22 cellular contexts compared by ENCODE assay signal in the genomic region with DNA sequence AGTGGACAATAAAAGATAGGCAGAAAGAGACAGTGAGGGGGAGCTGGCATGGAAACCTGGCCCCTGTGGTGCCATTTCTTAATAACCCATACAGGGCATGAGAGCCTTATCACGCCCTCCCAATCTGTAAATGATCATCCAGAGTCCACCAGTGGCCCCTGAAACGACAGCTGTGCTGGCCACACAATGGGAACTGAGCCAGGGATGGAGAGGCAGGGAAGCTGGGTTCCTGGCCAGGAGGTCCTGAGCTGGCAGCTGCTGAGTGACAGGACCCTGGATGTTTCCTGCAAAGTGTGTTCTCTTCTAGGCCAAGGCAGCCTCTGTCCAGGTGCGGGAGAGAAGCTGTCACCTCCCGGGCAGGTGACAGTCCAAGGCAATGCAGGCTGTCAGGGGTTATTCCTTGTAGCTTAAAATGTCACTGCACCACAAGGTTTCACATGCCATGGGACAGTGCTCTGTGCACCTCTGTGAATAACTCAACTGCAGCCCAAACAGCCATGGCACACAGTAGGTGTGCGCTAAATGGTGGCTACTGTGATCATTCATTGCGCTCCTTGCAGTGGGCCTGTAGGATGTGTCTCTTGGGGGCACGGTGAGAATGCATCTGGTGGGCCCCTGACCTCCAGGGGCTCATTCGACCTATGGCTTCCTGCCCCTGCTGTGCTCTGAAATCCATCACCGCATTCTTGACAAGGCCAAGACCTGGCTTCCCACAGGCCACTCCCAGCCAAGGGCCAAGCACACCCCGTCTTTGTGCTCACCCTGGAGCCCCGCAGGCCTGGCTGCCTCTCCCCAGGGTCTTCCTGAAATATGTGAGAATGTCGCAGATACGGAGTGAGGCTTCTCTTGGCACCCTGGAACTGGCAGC. TPM values are rescaled to one million over a fixed set of nuclear protein-coding genes. Genes with fewer than 3 reads are reported as not detected.
A peak's percentile ranks its signal among the peaks of the same experiment; 100 is the strongest.
DNase-seq lines count a peak whose midpoint lies in the region; ATAC-seq and TF ChIP-seq lines count a peak whose summit lies in the region.
"Had no signal": no experiment of that assay in that cellular context is flagged by ENCODE, and none has a peak within 500 bp of the region (broad histone marks: within the 10 kb centered on the region; RNA-seq: fewer than 3 reads in every experiment).

No MANE protein-coding gene starts in this region.

- in situ Hi-C loops in GM13976 (cut with MboI; ENCODE audit: low sequenced_read_pairs, unreplicated experiment): no loop called here

- no peak overlapping the region for H3K14ac ChIP-seq in trophoblast cell (ENCODE audit: low read length)

- no CpG with 5 or more reads among the region's 13 CpGs for WGBS in trophoblast cell (ENCODE audit: extremely low coverage, insufficient coverage, insufficient read length)

- no peaks in the 10 kb centered on the region for H3K79me1 ChIP-seq in trophoblast cell (ENCODE audit: low read length)

- H3K4me3 ChIP-seq in Peyer's patch (no peak overlapping the region), trophoblast cell (ENCODE audit: low read depth, low read length) (no peak overlapping the region)
- H3K4me3 ChIP-seq: left lung, skin epidermis had no signal

- H3K9me3 ChIP-seq in Peyer's patch (no peaks in the 10 kb centered on the region), trophoblast cell (ENCODE audit: insufficient read depth, low read depth, low read length) (peaks cover 4% of the 10 kb centered on the region)
- H3K9me3 ChIP-seq: left lung had no signal

- no peak overlapping the region for H3K4me3 Mint-ChIP-seq in activated T-helper 17 cell treated with anti-CD3 and anti-CD28 coated beads, Interleukin-2, amount 50 U/mL, for 72 hours
- H3K4me3 Mint-ChIP-seq: activated CD8-positive, alpha-beta T cell treated with anti-CD3 and anti-CD28 coated beads, Interleukin-2, amount 10 ng/mL, durations not matched to agents 7 days and 5 days; activated naive CD8-positive, alpha-beta T cell had no signal

- no peak overlapping the region for H4K8ac ChIP-seq in trophoblast cell (ENCODE audit: low read depth, low read length)

- no peaks in the 10 kb centered on the region for H3K9me3 Mint-ChIP-seq in activated T-helper 17 cell treated with anti-CD3 and anti-CD28 coated beads, Interleukin-2, amount 50 U/mL, for 72 hours

- H4K12ac ChIP-seq in trophoblast cell (ENCODE audit: low read depth, low read length): no peak overlapping the region

- H3K27me3 Mint-ChIP-seq in activated T-helper 17 cell treated with anti-CD3 and anti-CD28 coated beads, Interleukin-2, amount 50 U/mL, for 72 hours: peaks cover 9% of the 10 kb centered on the region
- H3K27me3 Mint-ChIP-seq: activated naive CD8-positive, alpha-beta T cell had no signal

- no peaks in the 10 kb centered on the region for H3K79me2 ChIP-seq in trophoblast cell (ENCODE audit: control insufficient read depth, insufficient read depth, low read length, poor library complexity)
- H3K79me2 ChIP-seq: parathyroid adenoma had no signal

- no peak overlapping the region for H2AK5ac ChIP-seq in trophoblast cell (ENCODE audit: low read length)

- H3K27ac Mint-ChIP-seq in activated T-helper 17 cell treated with anti-CD3 and anti-CD28 coated beads, Interleukin-2, amount 50 U/mL, for 72 hours: no peak overlapping the region
- H3K27ac Mint-ChIP-seq: activated CD8-positive, alpha-beta T cell treated with anti-CD3 and anti-CD28 coated beads, Interleukin-2, amount 10 ng/mL, durations not matched to agents 7 days and 5 days; activated naive CD8-positive, alpha-beta T cell had no signal

- H3K36me3 ChIP-seq in Peyer's patch (no peaks in the 10 kb centered on the region), trophoblast cell (ENCODE audit: control insufficient read depth in 1 of 2, insufficient read depth in 2 of 2, low read length in 2 of 2) (no peaks in the 10 kb centered on the region)
- H3K36me3 ChIP-seq: left lung, WERI-Rb-1 had no signal

- H2BK5ac ChIP-seq in trophoblast cell (ENCODE audit: low read depth, low read length, poor library complexity): no peak overlapping the region

- H3K18ac ChIP-seq in trophoblast cell (ENCODE audit: low read length): no peak overlapping the region

- H3K4ac ChIP-seq in trophoblast cell (ENCODE audit: low read depth, low read length): no peak overlapping the region

- H3K4me1 ChIP-seq in Peyer's patch (peaks cover 0 to 30% (median 0%) of the 10 kb centered on the region in 4 donors), trophoblast cell (ENCODE audit: control insufficient read depth in 1 of 2, insufficient read depth in 2 of 2, low read length in 2 of 2) (peaks cover 6 to 9% of the 10 kb centered on the region in 2 experiments)
- H3K4me1 ChIP-seq: left lung, parathyroid adenoma had no signal

- DNase-seq in GM13976 (ENCODE audit: low spot score): peak; percentile 17
- DNase-seq in Peyer's patch: peak in 1 of 3 donors; percentile 70
- DNase-seq in islet precursor cell: peak; percentile 47
- DNase-seq in trophoblast cell: no peak
- DNase-seq in HCEC 1CT: no peak
- DNase-seq: activated CD8-positive, alpha-beta T cell treated with anti-CD3 and anti-CD28 coated beads, Interleukin-2, amount 10 ng/mL, durations not matched to agents 7 days and 5 days; activated T-cell treated with anti-CD3 and anti-CD28 coated beads, Interleukin-2, amount 50 U/mL, for 48 hours; DMS53; foreskin fibroblast; left lung; NCI-H187 treated with DMSO at 0.1 percent for 48 hours; Right ventricle myocardium superior; stimulated activated CD8-positive, alpha-beta memory T cell treated with anti-CD3 and anti-CD28 coated beads, Interleukin-4, amount 100 ng/mL, for 48 hours; substantia nigra; T-helper 1 cell; WERI-Rb-1 had no signal

- TF ChIP-seq CTCF in GM13976 (IDR thresholded peaks at IDR 0.05; ENCODE audit: borderline replicate concordance, control extremely low read depth, extremely low read depth, insufficient read depth, missing control alignments) (no peak), Peyer's patch (IDR thresholded peaks at IDR 0.05) (no peak)

- TF ChIP-seq POLR2A in Peyer's patch (IDR thresholded peaks at IDR 0.05): no peak

- H2AFZ ChIP-seq in trophoblast cell (ENCODE audit: insufficient read depth, low read length, poor library complexity): no peak overlapping the region
- H2AFZ ChIP-seq: parathyroid adenoma had no signal

- no peak for ATAC-seq in HG02759 (IDR thresholded peaks at IDR 0.05; ENCODE audit: unreplicated experiment)
- no peak for ATAC-seq in activated T-helper 17 cell treated with anti-CD3 and anti-CD28 coated beads, Interleukin-2, amount 50 U/mL, for 72 hours (replicated peaks)
- ATAC-seq: activated CD8-positive, alpha-beta T cell treated with anti-CD3 and anti-CD28 coated beads, Interleukin-2, amount 10 ng/mL, durations not matched to agents 7 days and 5 days; left lung had no signal

- no peak overlapping the region for H3K23ac ChIP-seq in trophoblast cell (ENCODE audit: low read length)

- H2BK12ac ChIP-seq in trophoblast cell (ENCODE audit: low read length): no peak overlapping the region

- peaks cover 7% of the 10 kb centered on the region for H3K4me1 Mint-ChIP-seq in activated T-helper 17 cell treated with anti-CD3 and anti-CD28 coated beads, Interleukin-2, amount 50 U/mL, for 72 hours

- no peak overlapping the region for H3K9ac ChIP-seq in trophoblast cell (ENCODE audit: low read length)
- H3K9ac ChIP-seq: parathyroid adenoma had no signal

- H3K27ac ChIP-seq in Peyer's patch (peak overlapping the region in 3 of 4 donors; percentile 53 to 89 (median 84)), trophoblast cell (ENCODE audit: low read depth, low read length) (no peak overlapping the region)
- H3K27ac ChIP-seq: C4-2B, left lung, parathyroid adenoma, skin epidermis, WERI-Rb-1 had no signal

- H2BK120ac ChIP-seq in trophoblast cell (ENCODE audit: insufficient read depth, low read length, poor library complexity): no peak overlapping the region

- peak overlapping the region; percentile 37 for H3K4me2 ChIP-seq in trophoblast cell (ENCODE audit: low read length)

- H4K91ac ChIP-seq in trophoblast cell (ENCODE audit: low read depth, low read length): no peak overlapping the region

- no peaks in the 10 kb centered on the region for H3K36me3 Mint-ChIP-seq in activated T-helper 17 cell treated with anti-CD3 and anti-CD28 coated beads, Interleukin-2, amount 50 U/mL, for 72 hours (ENCODE audit: low read depth)
- H3K36me3 Mint-ChIP-seq: activated naive CD8-positive, alpha-beta T cell had no signal

- H3K27me3 ChIP-seq in Peyer's patch (no peaks in the 10 kb centered on the region), trophoblast cell (ENCODE audit: insufficient read depth, low read length) (no peaks in the 10 kb centered on the region)

RNA-seq across cellular contexts. Expression of a gene that starts 46.3 kb away (rescaled TPM):
- total RNA-seq in Peyer's patch: 10 to 100 TPM in 2 of 4 donors, 1 to 10 TPM in 2; 7.7 to 10.2 (median 10.0) TPM
- polyA plus RNA-seq in trophoblast cell (2013): 1.0 and 1.1 TPM in 2 replicates
- total RNA-seq in activated T-helper 17 cell treated with anti-CD3 and anti-CD28 coated beads, Interleukin-2, amount 50 U/mL, for 72 hours: 10 to 100 TPM; 51.4 to 52.9 TPM

Comparison
In these comparisons a context has a peak if more than half of its experiments do, and no peak if none do; other contexts are left out.
1. DNase-seq: peak in GM13976 (single experiment) and islet precursor cell (single experiment); none in trophoblast cell (0 of 2) and HCEC 1CT (single experiment).
2. RNA of a gene that starts 46.3 kb away (total RNA-seq): 51.4 to 52.9 TPM in activated T-helper 17 cell treated with anti-CD3 and anti-CD28 coated beads, Interleukin-2, amount 50 U/mL, for 72 hours; 7.7 to 10.2 TPM in Peyer's patch; every median in the first group is over 4 times any median in the second.